Comparison of ENCODE assay signal across 19 cellular contexts in genomic region chr19:23365222-23365621, GRCh38.
"Had no signal": no experiment of that assay in that cellular context is flagged by ENCODE, and none has a peak within 500 bp of the region (broad histone marks: within the 10 kb centered on the region; RNA-seq: fewer than 3 reads in every experiment).

No MANE protein-coding gene starts in this region.

- H3K4me3 ChIP-seq: lung, pancreas had no signal

- H3K4me1 ChIP-seq: foreskin keratinocyte, pancreas had no signal

- H3K4me1 Mint-ChIP-seq: naive B cell, nephron had no signal

- H3K4me3 Mint-ChIP-seq: effector memory CD8-positive, alpha-beta T cell; naive B cell; nephron had no signal

- H3K27me3 ChIP-seq: foreskin keratinocyte, pancreas had no signal

- DNase-seq: effector memory CD8-positive, alpha-beta T cell; erythroblast; foreskin keratinocyte; kidney; left cardiac atrium; left ventricle myocardium superior; mesendoderm; naive B cell; occipital lobe; pancreas; right cardiac atrium; stimulated activated CD4-positive, alpha-beta T cell treated with anti-CD3 and anti-CD28 coated beads, Interleukin-15, amount 100 ng/mL, for 24 hours; stimulated activated CD4-positive, alpha-beta T cell treated with anti-CD3 and anti-CD28 coated beads, Interleukin-1b, Interleukin-23, amount 100 ng/mL, for 48 hours; stimulated activated CD4-positive, alpha-beta T cell treated with anti-CD3 and anti-CD28 coated beads, Interleukin-4, amount 100 ng/mL, for 4 hours; stimulated activated naive CD4-positive, alpha-beta T cell; trophoblast cell had no signal

- H3K27ac ChIP-seq: foreskin keratinocyte, pancreas had no signal

- ATAC-seq: effector memory CD8-positive, alpha-beta T cell; foreskin keratinocyte; left cardiac atrium; pancreas; right cardiac atrium had no signal

- H3K27ac Mint-ChIP-seq: effector memory CD8-positive, alpha-beta T cell; naive B cell; nephron; progenitor cell of endocrine pancreas had no signal

- H3K27me3 Mint-ChIP-seq: effector memory CD8-positive, alpha-beta T cell; naive B cell; progenitor cell of endocrine pancreas had no signal

- H3K9me3 Mint-ChIP-seq: effector memory CD8-positive, alpha-beta T cell had no signal
